Comparison of ENCODE assay signal across 26 cellular contexts in the genomic region with DNA sequence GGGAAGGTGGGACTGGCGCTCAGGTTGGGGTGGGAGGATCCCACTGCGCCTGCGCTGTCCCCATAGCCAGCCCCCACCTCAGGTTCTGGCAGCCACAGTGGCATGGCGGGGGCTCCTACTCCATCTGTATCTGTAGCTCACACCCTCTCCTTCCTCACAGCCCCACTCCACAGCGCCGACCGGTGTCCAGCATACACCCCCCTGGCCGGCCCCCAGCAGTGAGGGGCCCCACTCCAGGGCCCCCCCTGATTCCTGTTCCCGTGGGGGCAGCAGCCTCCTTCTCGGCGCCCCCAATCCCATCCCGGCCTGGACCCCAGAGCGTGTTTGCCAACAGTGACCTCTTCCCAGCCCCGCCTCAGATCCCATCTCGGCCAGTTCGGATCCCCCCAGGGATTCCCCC. TPM values are rescaled to one million over a fixed set of nuclear protein-coding genes. Genes with fewer than 3 reads are reported as not detected.
DNase-seq lines count a peak whose midpoint lies in the region; ATAC-seq and TF ChIP-seq lines count a peak whose summit lies in the region.
"Had no signal": no experiment of that assay in that cellular context is flagged by ENCODE, and none has a peak within 500 bp of the region (broad histone marks: within the 10 kb centered on the region; RNA-seq: fewer than 3 reads in every experiment).

No MANE protein-coding gene starts in this region.

- H3K4me1 Mint-ChIP-seq in dendritic cell treated with granulocyte-macrophage colony-stimulating factor and Interleukin-4, amounts not matched to agents 40 ng/mL and 50 ng/mL, for 4 days (ENCODE audit: low read depth): peaks cover 42% of the 10 kb centered on the region
- H3K4me1 Mint-ChIP-seq in nephron progenitor cell: peaks cover 14% of the 10 kb centered on the region
- H3K4me1 Mint-ChIP-seq: endodermal cell, mesothelial cell of epicardium had no signal

- ATAC-seq in SK-N-SH treated with all-trans-retinoic acid at 6 μM for 48 hours: no peak
- ATAC-seq: activated T-cell treated with anti-CD3 and anti-CD28 coated beads, Interleukin-2, amount 50 U/mL, for 4 hours had no signal

- no peak for TF ChIP-seq EP300 in SK-N-SH (IDR thresholded peaks at IDR 0.05; ENCODE audit: borderline replicate concordance in 1 of 2, low read depth in 1 of 2, low read length in 1 of 2)
- TF ChIP-seq EP300 in sigmoid colon (IDR thresholded peaks at IDR 0.05): no peak

- no peak overlapping the region for H3K9ac ChIP-seq in SK-N-SH
- H3K9ac ChIP-seq: GM23248, KMS-11 had no signal

- H3K27ac ChIP-seq in SK-N-SH (ENCODE audit: low read depth in 2 of 2, low read length in 1 of 2) (no peak overlapping the region), sigmoid colon (no peak overlapping the region)
- H3K27ac ChIP-seq: 22Rv1, GM23248, KMS-11 had no signal

- H3K4me1 ChIP-seq in SK-N-SH (ENCODE audit: control insufficient read depth in 1 of 2, insufficient read depth in 2 of 2, low read depth in 1 of 2, low read length in 1 of 2) (peaks cover 0 to 3% of the 10 kb centered on the region in 2 experiments; a peak in 1 of 4 replicates), sigmoid colon (no peaks in the 10 kb centered on the region)

- no peak overlapping the region for H3K4me2 ChIP-seq in SK-N-SH
- H3K4me2 ChIP-seq: KMS-11 had no signal

- no peaks in the 10 kb centered on the region for H3K9me3 ChIP-seq in SK-N-SH
- H3K9me3 ChIP-seq in sigmoid colon: no peaks in the 10 kb centered on the region
- H3K9me3 ChIP-seq: MG63, stomach had no signal

- H3K9me2 ChIP-seq in SK-N-SH: no peaks in the 10 kb centered on the region

- no peak overlapping the region for H3K4me3 ChIP-seq in SK-N-SH (ENCODE audit: low read depth in 2 of 2, low read length in 1 of 2)
- no peak overlapping the region for H3K4me3 ChIP-seq in H7 (ENCODE audit: insufficient read depth, low read depth, low read length)
- H3K4me3 ChIP-seq in sigmoid colon: no peak overlapping the region
- H3K4me3 ChIP-seq: GM23248, MG63, stomach had no signal

- WGBS in SK-N-SH (ENCODE audit: low lambda C conversion rate): 97% methylated on average over 9 of the region's 16 CpGs
- 91 to 94% methylated on average over 16 of the region's 16 CpGs for WGBS in sigmoid colon, 2 donors

- peaks cover 100% of the 10 kb centered on the region for H3K36me3 Mint-ChIP-seq in dendritic cell treated with granulocyte-macrophage colony-stimulating factor and Interleukin-4, amounts not matched to agents 40 ng/mL and 50 ng/mL, for 4 days (ENCODE audit: low read depth)
- H3K36me3 Mint-ChIP-seq in nephron progenitor cell (ENCODE audit: low read depth): peaks cover 22% of the 10 kb centered on the region

- CTCF ChIA-PET in SK-N-SH (lab: Yijun Ruan, JAX): interaction anchor here (1.1 to 2.4 kb wide), 3 partner anchors 13 to 60 kb away, joined by 3 to 9 read pairs (median 5); no protein-coding TSS in a partner anchor

- no peaks in the 10 kb centered on the region for H3K27me3 Mint-ChIP-seq in dendritic cell treated with granulocyte-macrophage colony-stimulating factor and Interleukin-4, amounts not matched to agents 40 ng/mL and 50 ng/mL, for 4 days
- H3K27me3 Mint-ChIP-seq in nephron progenitor cell (ENCODE audit: low read depth, poor library complexity): peaks cover 3% of the 10 kb centered on the region

- no peaks in the 10 kb centered on the region for H4K20me1 ChIP-seq in SK-N-SH (ENCODE audit: insufficient read depth)

- H3F3A ChIP-seq in SK-N-SH (replicated peaks; ENCODE audit: insufficient read depth): peaks cover 10% of the 10 kb centered on the region

- H3K79me2 ChIP-seq in SK-N-SH (ENCODE audit: insufficient read depth): 0 out of 2 replicates have a peak, but pooled peaks cover 5% of the 10 kb centered on the region

- no peak for TF ChIP-seq RAD21 in SK-N-SH (IDR thresholded peaks at IDR 0.05; ENCODE audit: low read length)

- H3K27me3 ChIP-seq in SK-N-SH (ENCODE audit: insufficient read depth): no peaks in the 10 kb centered on the region
- no peaks in the 10 kb centered on the region for H3K27me3 ChIP-seq in H7 (ENCODE audit: control insufficient read depth, insufficient read depth, low read length)
- no peaks in the 10 kb centered on the region for H3K27me3 ChIP-seq in sigmoid colon
- H3K27me3 ChIP-seq: MG63, stomach had no signal

- peaks cover 14 to 27% of the 10 kb centered on the region in 2 experiments for H3K36me3 ChIP-seq in SK-N-SH (replicated peaks in 1 of 2; ENCODE audit: control insufficient read depth in 1 of 2, insufficient read depth in 2 of 2, low read length in 1 of 2)
- H3K36me3 ChIP-seq in H7 (replicated peaks; ENCODE audit: control insufficient read depth, insufficient read depth, low read length): peaks cover 13% of the 10 kb centered on the region
- H3K36me3 ChIP-seq in sigmoid colon: peaks cover 9 to 90% (median 41%) of the 10 kb centered on the region in 4 donors

- H3K9me3 Mint-ChIP-seq in dendritic cell treated with granulocyte-macrophage colony-stimulating factor and Interleukin-4, amounts not matched to agents 40 ng/mL and 50 ng/mL, for 4 days: no peaks in the 10 kb centered on the region
- H3K9me3 Mint-ChIP-seq in nephron progenitor cell: no peaks in the 10 kb centered on the region
- H3K9me3 Mint-ChIP-seq: activated T-cell treated with anti-CD3 and anti-CD28 coated beads, Interleukin-2, amount 50 U/mL, for 4 hours; endodermal cell; mesothelial cell of epicardium had no signal

- TF ChIP-seq POLR2A in sigmoid colon (IDR thresholded peaks at IDR 0.05): no peak

- H3K27ac Mint-ChIP-seq in dendritic cell treated with granulocyte-macrophage colony-stimulating factor and Interleukin-4, amounts not matched to agents 40 ng/mL and 50 ng/mL, for 4 days: peak overlapping the region; percentile 8
- H3K27ac Mint-ChIP-seq in nephron progenitor cell: peak overlapping the region; percentile 39
- H3K27ac Mint-ChIP-seq: endodermal cell, mesothelial cell of epicardium had no signal

- no peak overlapping the region for H3K4me3 Mint-ChIP-seq in dendritic cell treated with granulocyte-macrophage colony-stimulating factor and Interleukin-4, amounts not matched to agents 40 ng/mL and 50 ng/mL, for 4 days
- no peak overlapping the region for H3K4me3 Mint-ChIP-seq in nephron progenitor cell
- H3K4me3 Mint-ChIP-seq: activated T-cell treated with anti-CD3 and anti-CD28 coated beads, Interleukin-2, amount 50 U/mL, for 4 hours; endodermal cell; mesothelial cell of epicardium had no signal

- peak; percentile 14 for DNase-seq in SK-N-SH
- DNase-seq in H7: peak; percentile 55
- DNase-seq in nephron progenitor cell: no peak
- DNase-seq in sigmoid colon: no peak
- no peak for DNase-seq in activated CD8-positive, alpha-beta memory T cell treated with anti-CD3 and anti-CD28 coated beads, Interleukin-2, amount 50 U/mL, for 48 hours
- no peak for DNase-seq in NCI-H226
- DNase-seq: activated CD4-positive, alpha-beta T cell treated with anti-CD3 and anti-CD28 coated beads for 48 hours; activated gamma-delta T cell; activated T-cell treated with anti-CD3 and anti-CD28 coated beads, Interleukin-2, amount 50 U/mL, for 4 hours; C1 segment of cervical spinal cord; caudate nucleus; cortex of kidney; DMS79; MG63; NCI-H1105; NCI-H1930; NK-92 treated with Interleukin-12 subunit alpha and Interleukin-12 subunit beta, amount 100 ng/mL, for 24 hours; SHP77; stomach had no signal

- intact Hi-C loops in dendritic cell treated with granulocyte-macrophage colony-stimulating factor and Interleukin-4, amounts not matched to agents 40 ng/mL and 50 ng/mL, for 4 days (cut with micrococcal nuclease): loop anchor here (10.0 kb wide), 1 partner anchor 115 kb away; a partner anchor contains a TSS
- intact Hi-C loops in sigmoid colon (cut with DNase I): loop anchor here (10.0 kb wide), 1 partner anchor 115 kb away; a partner anchor contains a TSS

- TF ChIP-seq CTCF in SK-N-SH (IDR thresholded peaks at IDR 0.05): no peak
- TF ChIP-seq CTCF in nephron progenitor cell (IDR thresholded peaks at IDR 0.05): no peak
- TF ChIP-seq CTCF in sigmoid colon (IDR thresholded peaks at IDR 0.05): no peak

- H2AFZ ChIP-seq in SK-N-SH (ENCODE audit: low read depth): no peak overlapping the region
- H2AFZ ChIP-seq: GM23248 had no signal

- POLR2A ChIA-PET in SK-N-SH (lab: Yijun Ruan, JAX): interaction anchor here (1.7 kb wide), 1 partner anchor 9 kb away, joined by 5 read pairs; no protein-coding TSS in a partner anchor

TF ChIP-seq in SK-N-SH, 30 proteins besides CTCF, POLR2A, EP300 and RAD21 (continues in another document):
- TF ChIP-seq GATA2 (CRISPR knock-in tag; IDR thresholded peaks at IDR 0.05): no peak
- TF ChIP-seq RCOR1 (IDR thresholded peaks at IDR 0.05; ENCODE audit: low read length): no peak
- no peak for TF ChIP-seq GABPA (IDR thresholded peaks at IDR 0.05; ENCODE audit: low read depth)
- TF ChIP-seq TCF12 (IDR thresholded peaks at IDR 0.05): no peak
- TF ChIP-seq SMC3 (IDR thresholded peaks at IDR 0.05; ENCODE audit: low read depth, low read length): no peak
- TF ChIP-seq MEF2A (IDR thresholded peaks at IDR 0.05; ENCODE audit: borderline replicate concordance, low read depth): no peak

TF ChIP-seq in SK-N-SH treated with all-trans-retinoic acid at 6 μM for 48 hours, 23 proteins besides CTCF, POLR2A, EP300 and RAD21 (continues in another document):
- no peak for TF ChIP-seq TOX (CRISPR knock-in tag; IDR thresholded peaks at IDR 0.05; ENCODE audit: borderline replicate concordance)
- no peak for TF ChIP-seq BACH2 (CRISPR knock-in tag; IDR thresholded peaks at IDR 0.05; ENCODE audit: borderline replicate concordance)

RNA-seq across cellular contexts. Expression of a gene that starts 6.0 kb away (rescaled TPM):
- 77.7 and 92.4 TPM in 2 replicates for polyA plus RNA-seq in SK-N-SH (2012; rRNA removed)
- 48.7 and 73.5 TPM in 2 replicates for polyA plus RNA-seq in SK-N-SH (2012; cell fraction: cytosol; rRNA removed)
- 41.0 and 42.2 TPM in 2 replicates for polyA plus RNA-seq in SK-N-SH (2012; cell fraction: nucleus; rRNA removed)
- total RNA-seq in H7 (2014; rRNA removed; shearing (Covaris generic)): 49.5 and 50.3 TPM in 2 replicates
- 10 to 100 TPM; 14.1 to 35.3 (median 28.9) TPM for total RNA-seq in sigmoid colon
- polyA plus RNA-seq in sigmoid colon: 10 to 100 TPM; 10.8 to 21.8 (median 15.3) TPM

RNA-seq across cellular contexts. Expression of a gene that starts 18.2 kb away (rescaled TPM):
- polyA plus RNA-seq in SK-N-SH (2012; rRNA removed) (0.05 and 0.15 TPM in 2 replicates), sigmoid colon (1 to 10 TPM in 2 of 3 donors, under 1 TPM in 1; 0.92 to 3.3 (median 1.2) TPM)
- polyA plus RNA-seq in SK-N-SH (2012; cell fraction: cytosol; rRNA removed): 0.06 and 0.07 TPM in 2 replicates
- 0.13 and 0.35 TPM in 2 replicates for polyA plus RNA-seq in SK-N-SH (2012; cell fraction: nucleus; rRNA removed)
- total RNA-seq in H7 (2014; rRNA removed; shearing (Covaris generic)): 0.59 and 5.0 TPM in 2 replicates
- total RNA-seq in sigmoid colon: 1 to 10 TPM in 2 of 4 donors, under 1 TPM in 1, not detected in 1; 0.99 to 2.1 (median 2.0) TPM

RNA-seq across cellular contexts. Expression of a gene that starts 41.4 kb away (rescaled TPM):
- 38.2 and 62.2 TPM in 2 replicates for polyA plus RNA-seq in SK-N-SH (2012; rRNA removed)
- 27.2 and 45.0 TPM in 2 replicates for polyA plus RNA-seq in SK-N-SH (2012; cell fraction: cytosol; rRNA removed)
- polyA plus RNA-seq in SK-N-SH (2012; cell fraction: nucleus; rRNA removed): 80.0 and 95.2 TPM in 2 replicates
- total RNA-seq in H7 (2014; rRNA removed; shearing (Covaris generic)): 117 and 151 TPM in 2 replicates
- total RNA-seq in sigmoid colon: 10 to 100 TPM; 18.1 to 24.9 (median 20.8) TPM
- polyA plus RNA-seq in sigmoid colon: 10 to 100 TPM; 21.6 to 51.8 (median 29.4) TPM

Comparison
In these comparisons a context has a peak if more than half of its experiments do, and no peak if none do; other contexts are left out.
1. DNase-seq: peak in SK-N-SH (single experiment) and H7 (single experiment); none in nephron progenitor cell (single experiment), sigmoid colon (single experiment), activated CD8-positive, alpha-beta memory T cell treated with anti-CD3 and anti-CD28 coated beads, Interleukin-2, amount 50 U/mL, for 48 hours (single experiment) and NCI-H226 (single experiment).